In the genomic region with DNA sequence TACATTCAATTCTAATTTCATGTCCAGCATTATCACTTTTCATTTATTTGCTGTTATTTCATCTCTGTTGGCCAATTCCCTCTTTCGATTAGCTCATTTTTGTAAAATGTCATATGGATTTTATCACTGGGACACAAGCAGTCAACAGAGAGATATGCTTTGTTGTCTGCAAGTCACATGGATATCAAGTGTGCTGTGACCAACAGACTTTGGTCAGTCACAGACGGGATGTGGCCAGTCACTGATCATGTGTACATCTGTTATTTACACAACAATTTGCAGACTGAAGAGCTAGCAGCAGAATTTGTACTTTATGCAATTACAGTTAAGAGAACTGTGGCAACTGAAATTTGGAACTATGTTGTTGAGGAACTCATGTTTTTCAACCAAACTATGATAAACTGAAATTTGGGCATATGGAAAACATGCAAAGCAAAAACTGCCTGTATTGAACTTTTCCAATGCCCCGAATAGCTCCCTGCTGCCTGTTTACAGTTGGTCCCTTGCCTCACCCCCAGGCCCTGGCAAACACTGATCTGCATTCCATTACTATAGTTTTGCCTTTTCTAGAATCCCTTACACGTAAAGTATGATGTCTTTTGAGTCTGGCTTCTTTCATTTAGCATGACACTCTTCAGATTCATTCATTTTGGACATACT, we compare ENCODE assay signal across 18 cellular contexts.
DNase-seq lines count a peak whose midpoint lies in the region; ATAC-seq and TF ChIP-seq lines count a peak whose summit lies in the region.
"Had no signal": no experiment of that assay in that cellular context is flagged by ENCODE, and none has a peak within 500 bp of the region (broad histone marks: within the 10 kb centered on the region; RNA-seq: fewer than 3 reads in every experiment).

No MANE protein-coding gene starts in this region.

- intact Hi-C loops in dorsolateral prefrontal cortex (cut with DNase I): no loop called here

- peak overlapping the region in 31 of 59 donors; percentile 4 to 80 (median 40) for H3K27ac ChIP-seq in dorsolateral prefrontal cortex
- H3K27ac ChIP-seq: colonic mucosa, heart right ventricle, spleen had no signal

- no peak for TF ChIP-seq CTCF in dorsolateral prefrontal cortex (IDR thresholded peaks at IDR 0.05 in 54 of 56, conservative IDR thresholded peaks at IDR 0.05 in 2 of 56; ENCODE audit: low read depth in 1 of 56, partially characterized antibody in 56 of 56)

- ATAC-seq in HG02678 (IDR thresholded peaks at IDR 0.05; ENCODE audit: unreplicated experiment): no peak
- ATAC-seq in GM19452 (IDR thresholded peaks at IDR 0.05; ENCODE audit: unreplicated experiment): no peak
- ATAC-seq: heart right ventricle; stimulated activated memory B cell treated with anti-CD40 and anti-IgM and Interleukin-4, amounts not matched to agents 10 μg/mL and 1 μg/mL and 100 μg/mL, for 72 hours had no signal

- H3K4me3 ChIP-seq in dorsolateral prefrontal cortex: no peak overlapping the region
- H3K4me3 ChIP-seq: colonic mucosa, heart right ventricle, spleen had no signal

- no peaks in the 10 kb centered on the region for H3K27me3 ChIP-seq in dorsolateral prefrontal cortex
- H3K27me3 ChIP-seq: colonic mucosa, heart right ventricle, spleen had no signal

- DNase-seq in AG20443 (ENCODE audit: low spot score): peak; percentile 36
- DNase-seq in NCI-H526 (lab: John Stamatoyannopoulos, UW): peak; percentile 86 to 90
- peak in 1 of 10 donors; percentile 39 for DNase-seq in dorsolateral prefrontal cortex
- DNase-seq in midbrain (lab: John Stamatoyannopoulos, UW): peak; percentile 32
- no peak for DNase-seq in DMS79 treated with DMSO at 0.1 percent for 48 hours (lab: John Stamatoyannopoulos, UW)
- DNase-seq in SHP77 (lab: John Stamatoyannopoulos, UW): no peak
- DNase-seq: activated CD4-positive, CD25-positive, alpha-beta regulatory T cell treated with anti-CD3 and anti-CD28 coated beads, Interleukin-2, amount 50 U/mL, for 72 hours; activated gamma-delta T cell; Calu3; colonic mucosa; heart right ventricle; kidney; NCI-H187 treated with DMSO at 0.1 percent for 48 hours; NCI-H510A treated with DMSO at 0.1 percent for 48 hours; spleen had no signal

Comparison
In these comparisons a context has a peak if more than half of its experiments do, and no peak if none do; other contexts are left out.
1. DNase-seq: peak in AG20443 (single experiment), NCI-H526 (2 of 2) and midbrain (single experiment); none in DMS79 treated with DMSO at 0.1 percent for 48 hours (single experiment) and SHP77 (0 of 2).